Comparison of ENCODE assay signal across 8 cellular contexts in the genomic region with DNA sequence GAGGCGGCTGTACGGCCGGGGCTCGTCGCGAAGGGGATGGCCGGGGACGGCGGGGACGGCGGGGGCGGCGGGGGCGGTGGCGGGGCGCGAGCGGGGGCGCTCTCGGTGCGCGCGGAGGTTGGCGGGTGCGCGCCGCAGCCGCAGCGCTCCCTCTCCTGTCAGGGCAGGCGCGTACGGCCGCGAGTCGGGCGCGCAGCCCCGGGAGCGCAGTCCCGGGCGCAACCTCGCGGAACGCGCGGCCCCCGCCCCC. TPM values are rescaled to one million over a fixed set of nuclear protein-coding genes. Genes with fewer than 3 reads are reported as not detected.
A peak's percentile ranks its signal among the peaks of the same experiment; 100 is the strongest.
DNase-seq lines count a peak whose midpoint lies in the region; ATAC-seq and TF ChIP-seq lines count a peak whose summit lies in the region.

No MANE protein-coding gene starts in this region.

- peaks cover 8% of the 10 kb centered on the region for H3K27me3 ChIP-seq in gastroesophageal sphincter

- TF ChIP-seq EP300 in gastroesophageal sphincter (IDR thresholded peaks at IDR 0.05), result no peak

- peak overlapping the region in 3 of 4 donors; percentile 65 to 79 (median 79) for H3K27ac ChIP-seq in gastroesophageal sphincter
- peak overlapping the region; percentile 60 to 95 (median 84) for H3K27ac ChIP-seq in skin epidermis

- peaks cover 14% of the 10 kb centered on the region for H3K4me1 Mint-ChIP-seq in T-helper 17 cell

- H3K27me3 Mint-ChIP-seq in T-helper 17 cell, result peaks cover 50% of the 10 kb centered on the region

- DNase-seq in T-helper 17 cell (no peak), H4 (ENCODE audit: low spot score) (no peak), GF-D8 (lab: John Stamatoyannopoulos, UW) (no peak), NOMO-1 treated with dmso at 0.1 percent for 144 hours (lab: John Stamatoyannopoulos, UW; ENCODE audit: unreplicated experiment) (no peak)
- no peak for DNase-seq in stimulated activated CD4-positive, alpha-beta T cell treated with anti-CD3 and anti-CD28 coated beads, Interleukin-12 subunit alpha, Interleukin-12 subunit beta, amount 100 ng/mL, for 4 hours

- TF ChIP-seq CTCF in gastroesophageal sphincter (IDR thresholded peaks at IDR 0.05), result no peak

- no peak overlapping the region for H3K27ac Mint-ChIP-seq in T-helper 17 cell

- H3K4me3 ChIP-seq in gastroesophageal sphincter (peak overlapping the region; percentile 58 to 83), skin epidermis (peak overlapping the region; percentile 53 to 90 (median 60))

- no peaks in the 10 kb centered on the region for H3K36me3 ChIP-seq in gastroesophageal sphincter

- H3K4me1 ChIP-seq in gastroesophageal sphincter, result peaks cover 0 to 14% (median 4%) of the 10 kb centered on the region in 3 donors

- 7% methylated on average over 3 of the region's 47 CpGs; no CpG with 5 or more reads in 1 of the 2 donors for WGBS in gastroesophageal sphincter (ENCODE audit: low coverage in 1 of 2), 2 donors

- H3K4me3 Mint-ChIP-seq in T-helper 17 cell, result peak overlapping the region; percentile 94

- TF ChIP-seq POLR2A in GM15510 (IDR thresholded peaks at IDR 0.05; ENCODE audit: borderline replicate concordance, extremely low read depth, insufficient read length), result peak; percentile 19
- TF ChIP-seq POLR2A in gastroesophageal sphincter (IDR thresholded peaks at IDR 0.05), result no peak

- H3K36me3 Mint-ChIP-seq in T-helper 17 cell (ENCODE audit: low read depth), result peaks cover 2% of the 10 kb centered on the region

- ATAC-seq in T-helper 17 cell, result no peak
- ATAC-seq in gastroesophageal sphincter, result no peak

- H3K9me3 ChIP-seq in T-helper 17 cell (ENCODE audit: control insufficient read depth, low read length, poor library complexity, severe bottlenecking), result no peaks in the 10 kb centered on the region
- no peaks in the 10 kb centered on the region for H3K9me3 ChIP-seq in gastroesophageal sphincter

RNA-seq across cellular contexts. Expression of a gene that starts 0.3 kb away (rescaled TPM):
- total RNA-seq in T-helper 17 cell (1 to 10 TPM in 1 of 2 donors, under 1 TPM in 1; 0.60 to 3.7 TPM), gastroesophageal sphincter (1 to 10 TPM; 1.3 to 6.1 (median 2.3) TPM)
- total RNA-seq in H4 (2014; rRNA removed; shearing (Covaris generic)), result 0.25 TPM in 1 of 2 replicates, not detected in the other
